In the genomic region with DNA sequence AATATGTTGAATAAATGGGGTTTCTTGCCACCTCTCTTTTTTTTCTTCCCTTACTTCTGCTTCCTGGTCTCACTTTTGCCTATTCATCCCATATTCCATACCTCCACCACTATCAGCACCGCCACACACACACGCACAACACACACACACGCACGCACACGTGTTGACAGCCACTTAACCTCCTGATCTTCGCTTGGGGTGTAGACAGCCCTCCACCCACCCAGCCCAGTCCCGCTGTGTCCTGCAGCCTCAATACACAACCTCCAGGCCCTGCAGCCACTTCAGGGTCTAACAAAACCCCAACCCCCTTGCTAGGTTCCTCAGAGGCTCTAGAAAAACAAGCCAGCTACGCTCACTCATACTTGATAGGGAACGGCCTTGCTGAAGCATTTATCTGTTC, we compare ENCODE assay signal across 16 cellular contexts.
A peak's percentile ranks its signal among the peaks of the same experiment; 100 is the strongest.
DNase-seq lines count a peak whose midpoint lies in the region; ATAC-seq, FAIRE-seq and TF ChIP-seq lines count a peak whose summit lies in the region.
"Had no signal": no experiment of that assay in that cellular context is flagged by ENCODE, and none has a peak within 500 bp of the region (broad histone marks: within the 10 kb centered on the region; RNA-seq: fewer than 3 reads in every experiment).

No MANE protein-coding gene starts in this region.

- peaks cover 18% of the 10 kb centered on the region for H3K4me1 Mint-ChIP-seq in endodermal cell
- H3K4me1 Mint-ChIP-seq in effector memory CD8-positive, alpha-beta T cell (ENCODE audit: low read depth in 2 of 2) = no peaks in the 10 kb centered on the region
- H3K4me1 Mint-ChIP-seq: CD14-positive monocyte had no signal

- TF ChIP-seq CTCF in endodermal cell (conservative IDR thresholded peaks at IDR 0.05) = no peak
- TF ChIP-seq CTCF in foreskin fibroblast (IDR thresholded peaks at IDR 0.05; ENCODE audit: low read depth, low read length) = no peak
- TF ChIP-seq CTCF in tibial nerve (IDR thresholded peaks at IDR 0.05) = no peak

- no peak overlapping the region for H3K23ac ChIP-seq in mesendoderm (ENCODE audit: low read length)

- H3K9ac ChIP-seq in endodermal cell (ENCODE audit: extremely low read depth, low read length, poor library complexity, severe bottlenecking) (no peak overlapping the region), mesendoderm (ENCODE audit: low read length) (no peak overlapping the region)

- H3K36me3 ChIP-seq in endodermal cell (ENCODE audit: control insufficient read depth, insufficient read depth, low read length) (no peaks in the 10 kb centered on the region), mesendoderm (ENCODE audit: control insufficient read depth, insufficient read depth, low read length) (no peaks in the 10 kb centered on the region), tibial nerve (no peaks in the 10 kb centered on the region)

- no peaks in the 10 kb centered on the region for H3K79me1 ChIP-seq in mesendoderm (ENCODE audit: low read length)

- no peak for FAIRE-seq in urothelium cell line (lab: Jason Lieb, UNC)
- FAIRE-seq: D721Med had no signal

- H3K36me3 Mint-ChIP-seq in endodermal cell (ENCODE audit: low read depth) = no peaks in the 10 kb centered on the region
- H3K36me3 Mint-ChIP-seq in effector memory CD8-positive, alpha-beta T cell (ENCODE audit: insufficient read depth) = no peaks in the 10 kb centered on the region
- H3K36me3 Mint-ChIP-seq: CD14-positive monocyte; CD8-positive, alpha-beta T cell had no signal

- no peak overlapping the region for H2BK5ac ChIP-seq in mesendoderm (ENCODE audit: low read length)

- H3K27me3 Mint-ChIP-seq in endodermal cell (ENCODE audit: insufficient read depth) = no peaks in the 10 kb centered on the region
- H3K27me3 Mint-ChIP-seq in effector memory CD8-positive, alpha-beta T cell = peaks cover 34 to 77% of the 10 kb centered on the region in 2 donors

- no peak for TF ChIP-seq EP300 in tibial nerve (IDR thresholded peaks at IDR 0.05)

- H3K4me1 ChIP-seq in endodermal cell (ENCODE audit: control insufficient read depth, insufficient read depth, low read length) (no peaks in the 10 kb centered on the region), mesendoderm (ENCODE audit: control insufficient read depth, low read depth, low read length) (peaks cover 2% of the 10 kb centered on the region), tibial nerve (no peaks in the 10 kb centered on the region)

- no peak overlapping the region for H3K4ac ChIP-seq in mesendoderm (ENCODE audit: low read depth, low read length)

- no peak overlapping the region for H2AK5ac ChIP-seq in mesendoderm (ENCODE audit: low read length)

- H3K4me2 ChIP-seq in mesendoderm (ENCODE audit: low read length) = no peak overlapping the region

- WGBS in endodermal cell (ENCODE audit: insufficient coverage in 1 of 2, insufficient read length in 1 of 2), 2 experiments = 74 to 81% methylated on average over 4 to 9 of the region's 9 CpGs
- no CpG with 5 or more reads among the region's 9 CpGs for WGBS in mesendoderm (ENCODE audit: extremely low coverage, insufficient coverage, low lambda C conversion rate)
- WGBS in tibial nerve, 2 donors = 76 to 78% methylated on average over 9 of the region's 9 CpGs

- peak overlapping the region; percentile 69 for H3K27ac Mint-ChIP-seq in endodermal cell
- H3K27ac Mint-ChIP-seq in effector memory CD8-positive, alpha-beta T cell = no peak overlapping the region
- H3K27ac Mint-ChIP-seq: CD14-positive monocyte; CD8-positive, alpha-beta T cell had no signal

- H3K56ac ChIP-seq in mesendoderm (ENCODE audit: low read length) = no peak overlapping the region

- H3K9me3 Mint-ChIP-seq in endodermal cell = no peaks in the 10 kb centered on the region
- no peaks in the 10 kb centered on the region for H3K9me3 Mint-ChIP-seq in effector memory CD8-positive, alpha-beta T cell
- H3K9me3 Mint-ChIP-seq: CD8-positive, alpha-beta T cell had no signal

- DNase-seq in NCI-H748 (lab: John Stamatoyannopoulos, UW; ENCODE audit: unreplicated experiment) (peak; percentile 48), NCI-H748 treated with DMSO at 0.1 percent for 48 hours (lab: John Stamatoyannopoulos, UW) (no peak), endodermal cell (peak; percentile 86), mesendoderm (peak; percentile 90), foreskin fibroblast (no peak), urothelium cell line (ENCODE audit: low spot score) (no peak), tibial nerve (ENCODE audit: low spot score in 2 of 2) (no peak)
- no peak for DNase-seq in effector memory CD8-positive, alpha-beta T cell
- DNase-seq: CD8-positive, alpha-beta T cell; COR-L47; DND-41; GF-D8; H7 had no signal

- H2BK120ac ChIP-seq in mesendoderm (ENCODE audit: low read depth, low read length) = no peak overlapping the region

- no peak overlapping the region for H3K18ac ChIP-seq in mesendoderm (ENCODE audit: low read length)

- no peak overlapping the region for H3K27ac ChIP-seq in endodermal cell (ENCODE audit: low read depth, low read length)
- no peak overlapping the region for H3K27ac ChIP-seq in mesendoderm (ENCODE audit: low read depth, low read length)
- no peak overlapping the region for H3K27ac ChIP-seq in tibial nerve
- H3K27ac ChIP-seq: 22Rv1 had no signal

- H2BK15ac ChIP-seq in mesendoderm (replicated peaks; ENCODE audit: low read depth) = no peak overlapping the region

- H3K4me3 ChIP-seq in endodermal cell (ENCODE audit: low read length) (no peak overlapping the region), mesendoderm (ENCODE audit: low read length) (no peak overlapping the region), foreskin fibroblast (ENCODE audit: low read depth in 1 of 2, low read length in 2 of 2) (no peak overlapping the region), tibial nerve (no peak overlapping the region)

- no peak for ATAC-seq in effector memory CD8-positive, alpha-beta T cell (replicated peaks)
- ATAC-seq: CD8-positive, alpha-beta T cell had no signal

- no peak overlapping the region for H4K5ac ChIP-seq in mesendoderm (ENCODE audit: low read length)

- no peaks in the 10 kb centered on the region for H3K27me3 ChIP-seq in endodermal cell (ENCODE audit: control insufficient read depth, insufficient read depth, low read length, poor library complexity, severe bottlenecking)
- no peaks in the 10 kb centered on the region for H3K27me3 ChIP-seq in mesendoderm (ENCODE audit: insufficient read depth, low read length, poor library complexity)
- no peaks in the 10 kb centered on the region for H3K27me3 ChIP-seq in tibial nerve

- H3K79me2 ChIP-seq in mesendoderm (ENCODE audit: control insufficient read depth, insufficient read depth, low read length) = no peaks in the 10 kb centered on the region

- no peak overlapping the region for H4K8ac ChIP-seq in mesendoderm (ENCODE audit: low read depth, low read length)

- TF ChIP-seq POLR2A in tibial nerve (IDR thresholded peaks at IDR 0.05) = no peak

- H3K9me3 ChIP-seq in endodermal cell (ENCODE audit: control insufficient read depth, low read length) (no peaks in the 10 kb centered on the region), tibial nerve (no peaks in the 10 kb centered on the region)

- H3K4me3 Mint-ChIP-seq in endodermal cell = no peak overlapping the region
- H3K4me3 Mint-ChIP-seq in effector memory CD8-positive, alpha-beta T cell = no peak overlapping the region
- H3K4me3 Mint-ChIP-seq: CD14-positive monocyte; CD8-positive, alpha-beta T cell had no signal

Comparison
In these comparisons a context has a peak if more than half of its experiments do, and no peak if none do; other contexts are left out.
1. DNase-seq: peak in NCI-H748 (single experiment), endodermal cell (single experiment) and mesendoderm (single experiment); none in NCI-H748 treated with DMSO at 0.1 percent for 48 hours (single experiment), effector memory CD8-positive, alpha-beta T cell (0 of 3), foreskin fibroblast (0 of 2), urothelium cell line (single experiment) and tibial nerve (0 of 2).